In genomic region chr11:67630230-67630942, GRCh38 we compare ENCODE assay signal across 8 cellular contexts. TPM values are rescaled to one million over a fixed set of nuclear protein-coding genes. Genes with fewer than 3 reads are reported as not detected.
DNase-seq lines count a peak whose midpoint lies in the region; ATAC-seq and TF ChIP-seq lines count a peak whose summit lies in the region.

No MANE protein-coding gene starts in this region.

- TF ChIP-seq CTCF in C4-2B (conservative IDR thresholded peaks at IDR 0.05), result peak; percentile 92
- TF ChIP-seq CTCF in coronary artery (IDR thresholded peaks at IDR 0.05), result peak; percentile 51

- H3K4me3 ChIP-seq in coronary artery, result peak overlapping the region; percentile 72

- ATAC-seq in HG03442 (IDR thresholded peaks at IDR 0.05; ENCODE audit: unreplicated experiment) (peak; percentile 55), left lobe of liver (peak; percentile 75)

- peak overlapping the region; percentile 93 for H3K27ac ChIP-seq in C4-2B
- H3K27ac ChIP-seq in coronary artery, result peak overlapping the region; percentile 84 to 98

- DNase-seq in GM19240 (ENCODE audit: insufficient read length, low spot score), result peak; percentile 96
- peak; percentile 98 for DNase-seq in NCI-H510A (lab: John Stamatoyannopoulos, UW)
- peak; percentile 91 to 98 for DNase-seq in activated CD4-positive, alpha-beta T cell treated with anti-CD3 and anti-CD28 coated beads for 24 hours (ENCODE audit: low read depth in 2 of 2)
- peak; percentile 100 for DNase-seq in coronary artery (ENCODE audit: low spot score)
- DNase-seq in left lobe of liver (ENCODE audit: low spot score), result peak; percentile 99
- DNase-seq in stimulated activated CD4-positive, alpha-beta T cell treated with anti-CD3 and anti-CD28 coated beads, Interleukin-2, amount 100 ng/mL, for 48 hours, result peak; percentile 95 to 96

RNA-seq across cellular contexts. Expression of gene NUDT8, which starts 0.6 kb away (rescaled TPM):
- 41.6 TPM for total RNA-seq in left lobe of liver

RNA-seq across cellular contexts. Expression of gene TBX10, which starts 9.2 kb away (rescaled TPM):
- 0.15 TPM for total RNA-seq in left lobe of liver

RNA-seq across cellular contexts. Expression of gene ACY3, which starts 20.1 kb away (rescaled TPM):
- 9.7 TPM for total RNA-seq in left lobe of liver

RNA-seq across cellular contexts. Expression of gene NDUFV1, which starts 23.6 kb away (rescaled TPM):
- 192 TPM for total RNA-seq in left lobe of liver

RNA-seq across cellular contexts. Expression of gene ALDH3B2, which starts 44.0 kb away (rescaled TPM):
- not detected for total RNA-seq in left lobe of liver

Comparison
In these comparisons a context has a peak if more than half of its experiments do, and no peak if none do; other contexts are left out.
1. Peak in every context shown above with its lines: DNase-seq, ATAC-seq, H3K4me3 ChIP-seq and H3K27ac ChIP-seq.